In the genomic region with DNA sequence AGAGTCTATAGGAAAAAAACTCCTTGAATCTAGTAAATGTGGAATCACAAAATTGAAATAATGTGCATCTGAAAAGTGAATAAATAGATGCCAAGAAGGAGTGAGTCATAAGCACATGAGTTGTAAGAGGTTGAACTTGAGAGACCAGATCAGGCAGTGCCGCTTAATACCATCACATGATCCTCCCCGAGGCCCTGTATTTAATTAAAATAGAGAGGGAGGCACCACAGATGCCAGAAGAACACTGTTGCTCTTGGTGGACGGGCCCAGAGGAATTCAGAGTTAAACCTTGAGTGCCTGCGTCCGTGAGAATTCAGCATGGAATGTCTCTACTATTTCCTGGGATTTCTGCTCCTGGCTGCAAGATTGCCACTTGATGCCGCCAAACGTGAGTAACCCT, we compare ENCODE assay signal across 1 cellular context.
TF ChIP-seq lines count a peak whose summit lies in the region.

GPNMB (plus strand) TSS at position 236 of the 400 bp plus-strand sequence; CDS start at position 319, 83 bp downstream.

TF ChIP-seq in GM12878, 131 proteins besides CTCF, POLR2A, EP300 and RAD21 (continued from another document):
- no peak for TF ChIP-seq NKRF (conservative IDR thresholded peaks at IDR 0.05)
- TF ChIP-seq WRNIP1 (IDR thresholded peaks at IDR 0.05; ENCODE audit: borderline replicate concordance, low read depth, low read length) = no peak
- TF ChIP-seq DPF2 (IDR thresholded peaks at IDR 0.05) = no peak
- TF ChIP-seq YY1 (IDR thresholded peaks at IDR 0.05; ENCODE audit: low read depth, low read length) = no peak
- no peak for TF ChIP-seq ATF7 (IDR thresholded peaks at IDR 0.05; ENCODE audit: low read depth)
- TF ChIP-seq RCOR1 (conservative IDR thresholded peaks at IDR 0.05; ENCODE audit: low read depth, low read length) = no peak
- no peak for TF ChIP-seq HDAC6 (IDR thresholded peaks at IDR 0.05; ENCODE audit: unreplicated experiment)
- TF ChIP-seq IKZF1 (conservative IDR thresholded peaks at IDR 0.05) = no peak
- no peak for TF ChIP-seq SMAD1 (IDR thresholded peaks at IDR 0.05; ENCODE audit: low read depth, partially characterized antibody)
- no peak for TF ChIP-seq CEBPB (IDR thresholded peaks at IDR 0.05; ENCODE audit: borderline replicate concordance in 1 of 2, low read depth in 2 of 2, low read length in 2 of 2)
- TF ChIP-seq BRCA1 (IDR thresholded peaks at IDR 0.05; ENCODE audit: low read depth, low read length) = no peak
- no peak for TF ChIP-seq EGR1 (IDR thresholded peaks at IDR 0.05; ENCODE audit: borderline replicate concordance in 1 of 2, low read depth in 2 of 2, low read length in 2 of 2)
- no peak for TF ChIP-seq SIX5 (IDR thresholded peaks at IDR 0.05; ENCODE audit: low read depth, low read length, severe bottlenecking)
- no peak for TF ChIP-seq POLR2AphosphoS5 (IDR thresholded peaks at IDR 0.05; ENCODE audit: low read length)
- TF ChIP-seq TAF1 (IDR thresholded peaks at IDR 0.05; ENCODE audit: borderline replicate concordance, low read depth, low read length) = no peak
- no peak for TF ChIP-seq MLLT1 (IDR thresholded peaks at IDR 0.05)
- TF ChIP-seq POU2F2 (IDR thresholded peaks at IDR 0.05; ENCODE audit: borderline replicate concordance, low read depth, low read length) = no peak
- no peak for TF ChIP-seq STAT1 (conservative IDR thresholded peaks at IDR 0.05)
